Comparison of ENCODE assay signal across 8 cellular contexts in the genomic region with DNA sequence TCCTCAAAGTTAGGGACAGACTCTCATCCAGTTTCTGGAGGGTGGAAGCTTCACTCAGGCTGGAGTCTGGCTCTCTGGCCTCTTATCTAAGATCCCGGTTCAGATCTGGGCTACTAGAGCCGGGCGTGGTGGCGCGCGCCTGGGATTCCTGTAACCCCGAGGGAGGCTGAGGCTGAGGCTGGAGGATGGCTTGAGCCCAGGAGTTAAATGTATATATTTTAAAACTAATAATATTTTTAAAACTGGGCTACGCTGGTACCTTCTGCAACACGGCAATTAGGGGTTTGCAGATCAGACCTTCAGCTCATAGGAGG. TPM values are rescaled to one million over a fixed set of nuclear protein-coding genes. Genes with fewer than 3 reads are reported as not detected.
DNase-seq lines count a peak whose midpoint lies in the region; ATAC-seq and TF ChIP-seq lines count a peak whose summit lies in the region.

No MANE protein-coding gene starts in this region.

- no peaks in the 10 kb centered on the region for H3K9me3 ChIP-seq in thymus (ENCODE audit: control insufficient read depth)

- 46 to 58% methylated on average over 9 of the region's 9 CpGs for WGBS in lower leg skin, 2 donors
- 83% methylated on average over 9 of the region's 9 CpGs for WGBS in thymus

- H3K27ac Mint-ChIP-seq in activated CD8-positive, alpha-beta memory T cell treated with anti-CD3 and anti-CD28 coated beads, Interleukin-2, amount 10 ng/mL, durations not matched to agents 7 days and 5 days = peak overlapping the region; percentile 96

- H3K4me3 ChIP-seq in astrocyte of the cerebellum (ENCODE audit: low read depth, low read length) (peak overlapping the region; percentile 77), lower leg skin (ENCODE audit: low read depth, poor library complexity, severe bottlenecking) (peak overlapping the region; percentile 20), thymus (ENCODE audit: low read length) (peak overlapping the region; percentile 91)

- intact Hi-C loops in lower leg skin (cut with DNase I; ENCODE audit: low total_unique reads) = no loop called here

- H3K9me3 Mint-ChIP-seq in activated CD8-positive, alpha-beta memory T cell treated with anti-CD3 and anti-CD28 coated beads, Interleukin-2, amount 10 ng/mL, durations not matched to agents 7 days and 5 days (ENCODE audit: low read depth) = no peaks in the 10 kb centered on the region

- no peak overlapping the region for H3K27ac ChIP-seq in thymus (ENCODE audit: low read depth)

- no peaks in the 10 kb centered on the region for H3K36me3 ChIP-seq in thymus (ENCODE audit: control insufficient read depth, insufficient read depth)

- H3K4me1 ChIP-seq in thymus (ENCODE audit: control insufficient read depth, insufficient read depth, low read length) = peaks cover 8% of the 10 kb centered on the region

- in situ Hi-C loops in astrocyte of the cerebellum (cut with HindIII; ENCODE audit: low sequenced_read_pairs) = no loop called here

- H3K27me3 ChIP-seq in thymus (ENCODE audit: control insufficient read depth, insufficient read depth) = peaks cover 5% of the 10 kb centered on the region

- CTCF ChIA-PET in activated CD8-positive, alpha-beta memory T cell treated with anti-CD3 and anti-CD28 coated beads, Interleukin-2, amount 10 ng/mL, durations not matched to agents 7 days and 5 days (lab: Charles Lee) = interaction anchor here (0.9 to 9.6 kb wide), 3 partner anchors 13 to 39 kb away, joined by 3 to 109 read pairs (median 3); partner anchors contain the start of gene SNRPB

- H3K36me3 Mint-ChIP-seq in activated CD8-positive, alpha-beta memory T cell treated with anti-CD3 and anti-CD28 coated beads, Interleukin-2, amount 10 ng/mL, durations not matched to agents 7 days and 5 days = peaks cover 5% of the 10 kb centered on the region

- H3K4me3 Mint-ChIP-seq in activated CD8-positive, alpha-beta memory T cell treated with anti-CD3 and anti-CD28 coated beads, Interleukin-2, amount 10 ng/mL, durations not matched to agents 7 days and 5 days = peak overlapping the region; percentile 96

- H3K4me1 Mint-ChIP-seq in activated CD8-positive, alpha-beta memory T cell treated with anti-CD3 and anti-CD28 coated beads, Interleukin-2, amount 10 ng/mL, durations not matched to agents 7 days and 5 days = peaks cover 20% of the 10 kb centered on the region

- no peak for ATAC-seq in activated CD8-positive, alpha-beta memory T cell treated with anti-CD3 and anti-CD28 coated beads, Interleukin-2, amount 10 ng/mL, durations not matched to agents 7 days and 5 days

- TF ChIP-seq CTCF in astrocyte of the cerebellum (IDR thresholded peaks at IDR 0.05; ENCODE audit: low read depth, low read length, missing control alignments) = no peak
- TF ChIP-seq CTCF in lower leg skin (IDR thresholded peaks at IDR 0.05) = no peak

- peaks cover 29% of the 10 kb centered on the region for H3K27me3 Mint-ChIP-seq in activated CD8-positive, alpha-beta memory T cell treated with anti-CD3 and anti-CD28 coated beads, Interleukin-2, amount 10 ng/mL, durations not matched to agents 7 days and 5 days

- no peak for TF ChIP-seq POLR2A in lower leg skin (IDR thresholded peaks at IDR 0.05)

- DNase-seq in activated CD8-positive, alpha-beta memory T cell treated with anti-CD3 and anti-CD28 coated beads, Interleukin-2, amount 10 ng/mL, durations not matched to agents 7 days and 5 days = no peak
- DNase-seq in activated CD8-positive, alpha-beta memory T cell treated with anti-CD3 and anti-CD28 coated beads for 24 hours = no peak
- no peak for DNase-seq in astrocyte of the cerebellum (ENCODE audit: low read depth)
- no peak for DNase-seq in lower leg skin (ENCODE audit: low spot score in 2 of 2)
- DNase-seq in ureter (ENCODE audit: low spot score) = no peak
- no peak for DNase-seq in T-helper 9 cell
- DNase-seq in activated effector memory CD4-positive, alpha-beta T cell treated with anti-CD3 and anti-CD28 coated beads, Interleukin-2, amount 50 U/mL, for 16 hours = no peak

RNA-seq across cellular contexts. Expression of gene ZNF343, which starts 0.7 kb away (rescaled TPM):
- total RNA-seq in activated CD8-positive, alpha-beta memory T cell treated with anti-CD3 and anti-CD28 coated beads, Interleukin-2, amount 10 ng/mL, durations not matched to agents 7 days and 5 days = 10 to 100 TPM in 1 of 2 experiments, 1 to 10 TPM in 1; 7.0 to 10.3 TPM
- total RNA-seq in lower leg skin = 10 to 100 TPM; 10.6 to 12.9 (median 11.3) TPM
- 5.4 TPM for polyA plus RNA-seq in thymus
- total RNA-seq in ureter = 13.1 TPM

RNA-seq across cellular contexts. Expression of gene TMC2, which starts 26.9 kb away (rescaled TPM):
- not detected for total RNA-seq in activated CD8-positive, alpha-beta memory T cell treated with anti-CD3 and anti-CD28 coated beads, Interleukin-2, amount 10 ng/mL, durations not matched to agents 7 days and 5 days
- total RNA-seq in lower leg skin (under 1 TPM in 1 of 4 donors, not detected in 3; 0.06 TPM), ureter (not detected)
- 0.05 TPM for polyA plus RNA-seq in thymus

RNA-seq across cellular contexts. Expression of gene SNRPB, which starts 38.8 kb away (rescaled TPM):
- total RNA-seq in activated CD8-positive, alpha-beta memory T cell treated with anti-CD3 and anti-CD28 coated beads, Interleukin-2, amount 10 ng/mL, durations not matched to agents 7 days and 5 days = 100 to 1,000 TPM; 335 to 391 TPM
- total RNA-seq in lower leg skin (100 to 1,000 TPM; 205 to 254 (median 242) TPM), ureter (130 TPM)
- polyA plus RNA-seq in thymus = 149 TPM

Comparison
In these comparisons a context has a peak if more than half of its experiments do, and no peak if none do; other contexts are left out.
1. H3K4me3 ChIP-seq: peak in every context shown above with its lines; median percentile 91 in thymus; 77 in astrocyte of the cerebellum; 20 in lower leg skin.